ENCODE assay signal across 1 cellular context in genomic region chr10:85105614-85106013, GRCh38.
TF ChIP-seq lines count a peak whose summit lies in the region.

No MANE protein-coding gene starts in this region.

TF ChIP-seq in HepG2, 621 proteins besides CTCF, POLR2A, EP300 and RAD21:
- TF ChIP-seq MXD4 (CRISPR knock-in tag; IDR thresholded peaks at IDR 0.05) (no peak), ZNF280B (CRISPR knock-in tag; IDR thresholded peaks at IDR 0.05; ENCODE audit: borderline replicate concordance) (no peak), ZNF292 (CRISPR knock-in tag; IDR thresholded peaks at IDR 0.05; ENCODE audit: borderline replicate concordance, low read depth) (no peak), CAMTA2 (CRISPR knock-in tag; IDR thresholded peaks at IDR 0.05; ENCODE audit: borderline replicate concordance) (no peak), ZNF510 (CRISPR knock-in tag; IDR thresholded peaks at IDR 0.05; ENCODE audit: low read depth) (no peak), SAP130 (CRISPR knock-in tag; IDR thresholded peaks at IDR 0.05; ENCODE audit: low read depth) (no peak), EHMT2 (IDR thresholded peaks at IDR 0.05; ENCODE audit: borderline replicate concordance, low read depth, low read length) (no peak), ZNF274 (CRISPR knock-in tag; IDR thresholded peaks at IDR 0.05) (no peak), ZBTB46 (CRISPR knock-in tag; IDR thresholded peaks at IDR 0.05; ENCODE audit: borderline replicate concordance) (no peak), RARG (CRISPR knock-in tag; IDR thresholded peaks at IDR 0.05; ENCODE audit: low read depth) (no peak), ZFAT (CRISPR knock-in tag; conservative IDR thresholded peaks at IDR 0.05) (no peak), ZNF678 (CRISPR knock-in tag; IDR thresholded peaks at IDR 0.05) (no peak), ZNF24 (IDR thresholded peaks at IDR 0.05) (no peak), ZBTB43 (CRISPR knock-in tag; conservative IDR thresholded peaks at IDR 0.05) (no peak), ZXDC (CRISPR knock-in tag; IDR thresholded peaks at IDR 0.05) (no peak), JUNB (CRISPR knock-in tag; IDR thresholded peaks at IDR 0.05; ENCODE audit: borderline replicate concordance) (no peak), KDM3A (CRISPR knock-in tag; IDR thresholded peaks at IDR 0.05; ENCODE audit: low read depth) (no peak), MAFG (CRISPR knock-in tag; IDR thresholded peaks at IDR 0.05) (no peak)
- TF ChIP-seq, protein P1, sequence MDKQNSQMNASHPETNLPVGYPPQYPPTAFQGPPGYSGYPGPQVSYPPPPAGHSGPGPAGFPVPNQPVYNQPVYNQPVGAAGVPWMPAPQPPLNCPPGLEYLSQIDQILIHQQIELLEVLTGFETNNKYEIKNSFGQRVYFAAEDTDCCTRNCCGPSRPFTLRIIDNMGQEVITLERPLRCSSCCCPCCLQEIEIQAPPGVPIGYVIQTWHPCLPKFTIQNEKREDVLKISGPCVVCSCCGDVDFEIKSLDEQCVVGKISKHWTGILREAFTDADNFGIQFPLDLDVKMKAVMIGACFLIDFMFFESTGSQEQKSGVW (CRISPR knock-in tag; IDR thresholded peaks at IDR 0.05; ENCODE audit: borderline replicate concordance): no peak
- TF ChIP-seq, protein P2, sequence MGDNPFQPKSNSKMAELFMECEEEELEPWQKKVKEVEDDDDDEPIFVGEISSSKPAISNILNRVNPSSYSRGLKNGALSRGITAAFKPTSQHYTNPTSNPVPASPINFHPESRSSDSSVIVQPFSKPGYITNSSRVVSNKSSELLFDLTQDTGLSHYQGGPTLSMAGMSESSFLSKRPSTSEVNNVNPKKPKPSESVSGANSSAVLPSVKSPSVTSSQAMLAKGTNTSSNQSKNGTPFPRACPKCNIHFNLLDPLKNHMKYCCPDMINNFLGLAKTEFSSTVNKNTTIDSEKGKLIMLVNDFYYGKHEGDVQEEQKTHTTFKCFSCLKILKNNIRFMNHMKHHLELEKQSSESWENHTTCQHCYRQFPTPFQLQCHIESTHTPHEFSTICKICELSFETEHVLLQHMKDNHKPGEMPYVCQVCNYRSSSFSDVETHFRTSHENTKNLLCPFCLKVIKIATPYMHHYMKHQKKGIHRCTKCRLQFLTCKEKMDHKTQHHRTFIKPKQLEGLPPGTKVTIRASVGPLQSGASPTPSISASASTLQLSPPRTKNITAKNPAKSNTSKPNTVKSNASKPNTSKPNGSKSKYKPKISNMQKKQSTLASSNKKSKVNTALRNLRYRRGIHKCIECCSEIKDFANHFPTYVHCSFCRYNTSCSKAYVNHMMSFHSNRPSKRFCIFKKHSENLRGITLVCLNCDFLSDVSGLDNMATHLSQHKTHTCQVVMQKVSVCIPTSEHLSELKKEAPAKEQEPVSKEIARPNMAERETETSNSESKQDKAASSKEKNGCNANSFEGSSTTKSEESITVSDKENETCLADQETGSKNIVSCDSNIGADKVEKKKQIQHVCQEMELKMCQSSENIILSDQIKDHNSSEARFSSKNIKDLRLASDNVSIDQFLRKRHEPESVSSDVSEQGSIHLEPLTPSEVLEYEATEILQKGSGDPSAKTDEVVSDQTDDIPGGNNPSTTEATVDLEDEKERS (CRISPR knock-in tag; IDR thresholded peaks at IDR 0.05): no peak
